12 cellular contexts compared by ENCODE assay signal in genomic region chr11:104926771-104927470, GRCh38. TPM values are rescaled to one million over a fixed set of nuclear protein-coding genes. Genes with fewer than 3 reads are reported as not detected.
"Had no signal": no experiment of that assay in that cellular context is flagged by ENCODE, and none has a peak within 500 bp of the region (broad histone marks: within the 10 kb centered on the region; RNA-seq: fewer than 3 reads in every experiment).

No MANE protein-coding gene starts in this region.

- H3K9me3 ChIP-seq: neutrophil had no signal

- H3K27me3 ChIP-seq: esophagus squamous epithelium, neutrophil, right atrium auricular region, tibial nerve had no signal

- H3K27me3 Mint-ChIP-seq: activated naive CD4-positive, alpha-beta T cell treated with anti-CD3 and anti-CD28 coated beads, Interleukin-2, amount 10 ng/mL, durations not matched to agents 7 days and 5 days; T-cell had no signal

- H3K36me3 Mint-ChIP-seq: stimulated activated effector memory CD8-positive, alpha-beta T cell treated with anti-CD3 and anti-CD28 coated beads, Interleukin-12 subunit alpha, Interleukin-12 subunit beta, amount 100 ng/mL, for 72 hours had no signal

- ATAC-seq: stimulated activated effector memory CD8-positive, alpha-beta T cell treated with anti-CD3 and anti-CD28 coated beads, Interleukin-12 subunit alpha, Interleukin-12 subunit beta, amount 100 ng/mL, for 72 hours; T-cell had no signal

- H3K4me1 ChIP-seq: esophagus squamous epithelium, right atrium auricular region, tibial nerve had no signal

- H3K27ac Mint-ChIP-seq: activated CD4-positive, alpha-beta T cell treated with anti-CD3 and anti-CD28 coated beads, Interleukin-2, amount 10 ng/mL, durations not matched to agents 24 days and 14 days; activated naive CD4-positive, alpha-beta T cell treated with anti-CD3 and anti-CD28 coated beads, Interleukin-2, amount 10 ng/mL, durations not matched to agents 7 days and 5 days; activated T-helper 2 cell treated with anti-CD3 and anti-CD28 coated beads, Interferon-gamma antibody, Interleukin-2, Interleukin-4, amounts not matched to agents 10 μg/mL and 5 μg/mL and 100 μg/mL, durations not matched to agents 14 hours and 24 hours and 36 hours; stimulated activated effector memory CD8-positive, alpha-beta T cell treated with anti-CD3 and anti-CD28 coated beads, Interleukin-12 subunit alpha, Interleukin-12 subunit beta, amount 100 ng/mL, for 72 hours; T-cell had no signal

- H3K27ac ChIP-seq: esophagus squamous epithelium, neutrophil, right atrium auricular region, tibial nerve had no signal

- H3K4me1 Mint-ChIP-seq: activated CD4-positive, alpha-beta T cell treated with anti-CD3 and anti-CD28 coated beads, Interleukin-2, amount 10 ng/mL, durations not matched to agents 24 days and 14 days; stimulated activated effector memory CD8-positive, alpha-beta T cell treated with anti-CD3 and anti-CD28 coated beads, Interleukin-12 subunit alpha, Interleukin-12 subunit beta, amount 100 ng/mL, for 72 hours had no signal

- H3K4me3 Mint-ChIP-seq: activated CD4-positive, alpha-beta T cell treated with anti-CD3 and anti-CD28 coated beads, Interleukin-2, amount 10 ng/mL, durations not matched to agents 24 days and 14 days; activated naive CD4-positive, alpha-beta T cell treated with anti-CD3 and anti-CD28 coated beads, Interleukin-2, amount 10 ng/mL, durations not matched to agents 7 days and 5 days; stimulated activated effector memory CD8-positive, alpha-beta T cell treated with anti-CD3 and anti-CD28 coated beads, Interleukin-12 subunit alpha, Interleukin-12 subunit beta, amount 100 ng/mL, for 72 hours; T-cell had no signal

- DNase-seq: activated CD4-positive, alpha-beta T cell treated with anti-CD3 and anti-CD28 coated beads, Interleukin-2, amount 10 ng/mL, durations not matched to agents 24 days and 14 days; activated naive CD4-positive, alpha-beta T cell treated with anti-CD3 and anti-CD28 coated beads, Interleukin-2, amount 10 ng/mL, durations not matched to agents 7 days and 5 days; esophagus squamous epithelium; foreskin fibroblast; kidney glomerular epithelial cell; T-cell had no signal

RNA-seq across cellular contexts. Expression of gene CASP12, which starts 28.7 kb away (rescaled TPM):
- total RNA-seq: activated CD4-positive, alpha-beta T cell treated with anti-CD3 and anti-CD28 coated beads, Interleukin-2, amount 10 ng/mL, durations not matched to agents 24 days and 14 days; activated CD8-positive, alpha-beta memory T cell treated with anti-CD3 and anti-CD28 coated beads for 36 hours; activated T-helper 2 cell treated with anti-CD3 and anti-CD28 coated beads, Interferon-gamma antibody, Interleukin-2, Interleukin-4, amounts not matched to agents 10 μg/mL and 5 μg/mL and 100 μg/mL, durations not matched to agents 14 hours and 24 hours and 36 hours; T-cell had no signal
